1 cellular context compared by ENCODE assay signal in the genomic region with DNA sequence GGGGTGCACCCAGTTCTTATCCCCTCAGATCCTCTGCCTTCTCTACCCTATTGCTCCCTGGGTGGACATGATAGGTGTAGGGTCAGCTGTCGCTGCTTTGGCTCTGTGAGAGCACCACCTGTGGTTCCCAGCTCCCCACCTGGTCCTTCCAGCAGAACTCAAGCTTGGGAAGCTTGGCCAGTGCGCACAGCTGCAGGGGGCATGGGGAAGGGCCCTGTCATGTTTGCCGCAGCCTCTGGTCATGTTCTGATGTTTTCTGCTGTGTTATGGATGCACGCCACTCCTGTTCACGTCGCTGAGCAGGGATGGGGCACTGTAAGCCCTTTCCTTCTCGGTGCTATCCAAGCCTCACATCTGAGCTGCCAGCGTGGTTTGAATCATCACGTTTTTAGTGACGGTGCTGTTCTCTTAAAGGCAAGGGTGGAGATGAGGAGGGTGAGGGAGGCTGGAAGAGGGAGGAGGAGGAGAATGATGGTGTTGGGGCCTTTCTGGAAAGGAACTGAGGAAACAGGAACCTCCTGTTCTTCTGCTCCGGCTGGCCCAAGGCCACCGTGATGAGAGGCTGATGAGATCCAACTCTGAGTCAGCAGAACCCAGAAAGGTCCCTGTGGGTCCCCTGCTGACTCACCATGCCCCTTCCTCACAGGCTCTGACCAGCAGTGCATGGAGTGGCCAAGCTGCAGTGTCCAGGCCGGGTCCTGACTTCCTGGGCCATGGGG.
TF ChIP-seq lines count a peak whose summit lies in the region.

No MANE protein-coding gene starts in this region.

TF ChIP-seq in GM23338, 12 proteins besides CTCF, POLR2A, EP300 and RAD21 (continued from another document):
- TF ChIP-seq, protein P1, sequence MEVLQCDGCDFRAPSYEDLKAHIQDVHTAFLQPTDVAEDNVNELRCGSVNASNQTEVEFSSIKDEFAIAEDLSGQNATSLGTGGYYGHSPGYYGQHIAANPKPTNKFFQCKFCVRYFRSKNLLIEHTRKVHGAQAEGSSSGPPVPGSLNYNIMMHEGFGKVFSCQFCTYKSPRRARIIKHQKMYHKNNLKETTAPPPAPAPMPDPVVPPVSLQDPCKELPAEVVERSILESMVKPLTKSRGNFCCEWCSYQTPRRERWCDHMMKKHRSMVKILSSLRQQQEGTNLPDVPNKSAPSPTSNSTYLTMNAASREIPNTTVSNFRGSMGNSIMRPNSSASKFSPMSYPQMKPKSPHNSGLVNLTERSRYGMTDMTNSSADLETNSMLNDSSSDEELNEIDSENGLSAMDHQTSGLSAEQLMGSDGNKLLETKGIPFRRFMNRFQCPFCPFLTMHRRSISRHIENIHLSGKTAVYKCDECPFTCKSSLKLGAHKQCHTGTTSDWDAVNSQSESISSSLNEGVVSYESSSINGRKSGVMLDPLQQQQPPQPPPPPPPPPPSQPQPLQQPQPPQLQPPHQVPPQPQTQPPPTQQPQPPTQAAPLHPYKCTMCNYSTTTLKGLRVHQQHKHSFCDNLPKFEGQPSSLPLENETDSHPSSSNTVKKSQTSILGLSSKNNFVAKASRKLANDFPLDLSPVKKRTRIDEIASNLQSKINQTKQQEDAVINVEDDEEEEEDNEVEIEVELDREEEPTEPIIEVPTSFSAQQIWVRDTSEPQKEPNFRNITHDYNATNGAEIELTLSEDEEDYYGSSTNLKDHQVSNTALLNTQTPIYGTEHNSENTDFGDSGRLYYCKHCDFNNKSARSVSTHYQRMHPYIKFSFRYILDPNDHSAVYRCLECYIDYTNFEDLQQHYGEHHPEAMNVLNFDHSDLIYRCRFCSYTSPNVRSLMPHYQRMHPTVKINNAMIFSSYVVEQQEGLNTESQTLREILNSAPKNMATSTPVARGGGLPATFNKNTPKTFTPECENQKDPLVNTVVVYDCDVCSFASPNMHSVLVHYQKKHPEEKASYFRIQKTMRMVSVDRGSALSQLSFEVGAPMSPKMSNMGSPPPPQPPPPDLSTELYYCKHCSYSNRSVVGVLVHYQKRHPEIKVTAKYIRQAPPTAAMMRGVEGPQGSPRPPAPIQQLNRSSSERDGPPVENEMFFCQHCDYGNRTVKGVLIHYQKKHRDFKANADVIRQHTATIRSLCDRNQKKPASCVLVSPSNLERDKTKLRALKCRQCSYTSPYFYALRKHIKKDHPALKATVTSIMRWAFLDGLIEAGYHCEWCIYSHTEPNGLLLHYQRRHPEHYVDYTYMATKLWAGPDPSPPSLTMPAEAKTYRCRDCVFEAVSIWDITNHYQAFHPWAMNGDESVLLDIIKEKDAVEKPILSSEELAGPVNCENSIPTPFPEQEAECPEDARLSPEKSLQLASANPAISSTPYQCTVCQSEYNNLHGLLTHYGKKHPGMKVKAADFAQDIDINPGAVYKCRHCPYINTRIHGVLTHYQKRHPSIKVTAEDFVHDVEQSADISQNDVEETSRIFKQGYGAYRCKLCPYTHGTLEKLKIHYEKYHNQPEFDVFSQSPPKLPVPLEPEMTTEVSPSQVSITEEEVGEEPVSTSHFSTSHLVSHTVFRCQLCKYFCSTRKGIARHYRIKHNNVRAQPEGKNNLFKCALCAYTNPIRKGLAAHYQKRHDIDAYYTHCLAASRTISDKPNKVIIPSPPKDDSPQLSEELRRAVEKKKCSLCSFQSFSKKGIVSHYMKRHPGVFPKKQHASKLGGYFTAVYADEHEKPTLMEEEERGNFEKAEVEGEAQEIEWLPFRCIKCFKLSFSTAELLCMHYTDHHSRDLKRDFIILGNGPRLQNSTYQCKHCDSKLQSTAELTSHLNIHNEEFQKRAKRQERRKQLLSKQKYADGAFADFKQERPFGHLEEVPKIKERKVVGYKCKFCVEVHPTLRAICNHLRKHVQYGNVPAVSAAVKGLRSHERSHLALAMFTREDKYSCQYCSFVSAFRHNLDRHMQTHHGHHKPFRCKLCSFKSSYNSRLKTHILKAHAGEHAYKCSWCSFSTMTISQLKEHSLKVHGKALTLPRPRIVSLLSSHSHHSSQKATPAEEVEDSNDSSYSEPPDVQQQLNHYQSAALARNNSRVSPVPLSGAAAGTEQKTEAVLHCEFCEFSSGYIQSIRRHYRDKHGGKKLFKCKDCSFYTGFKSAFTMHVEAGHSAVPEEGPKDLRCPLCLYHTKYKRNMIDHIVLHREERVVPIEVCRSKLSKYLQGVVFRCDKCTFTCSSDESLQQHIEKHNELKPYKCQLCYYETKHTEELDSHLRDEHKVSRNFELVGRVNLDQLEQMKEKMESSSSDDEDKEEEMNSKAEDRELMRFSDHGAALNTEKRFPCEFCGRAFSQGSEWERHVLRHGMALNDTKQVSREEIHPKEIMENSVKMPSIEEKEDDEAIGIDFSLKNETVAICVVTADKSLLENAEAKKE (CRISPR knock-in tag; IDR thresholded peaks at IDR 0.05): no peak
- TF ChIP-seq, protein P2, sequence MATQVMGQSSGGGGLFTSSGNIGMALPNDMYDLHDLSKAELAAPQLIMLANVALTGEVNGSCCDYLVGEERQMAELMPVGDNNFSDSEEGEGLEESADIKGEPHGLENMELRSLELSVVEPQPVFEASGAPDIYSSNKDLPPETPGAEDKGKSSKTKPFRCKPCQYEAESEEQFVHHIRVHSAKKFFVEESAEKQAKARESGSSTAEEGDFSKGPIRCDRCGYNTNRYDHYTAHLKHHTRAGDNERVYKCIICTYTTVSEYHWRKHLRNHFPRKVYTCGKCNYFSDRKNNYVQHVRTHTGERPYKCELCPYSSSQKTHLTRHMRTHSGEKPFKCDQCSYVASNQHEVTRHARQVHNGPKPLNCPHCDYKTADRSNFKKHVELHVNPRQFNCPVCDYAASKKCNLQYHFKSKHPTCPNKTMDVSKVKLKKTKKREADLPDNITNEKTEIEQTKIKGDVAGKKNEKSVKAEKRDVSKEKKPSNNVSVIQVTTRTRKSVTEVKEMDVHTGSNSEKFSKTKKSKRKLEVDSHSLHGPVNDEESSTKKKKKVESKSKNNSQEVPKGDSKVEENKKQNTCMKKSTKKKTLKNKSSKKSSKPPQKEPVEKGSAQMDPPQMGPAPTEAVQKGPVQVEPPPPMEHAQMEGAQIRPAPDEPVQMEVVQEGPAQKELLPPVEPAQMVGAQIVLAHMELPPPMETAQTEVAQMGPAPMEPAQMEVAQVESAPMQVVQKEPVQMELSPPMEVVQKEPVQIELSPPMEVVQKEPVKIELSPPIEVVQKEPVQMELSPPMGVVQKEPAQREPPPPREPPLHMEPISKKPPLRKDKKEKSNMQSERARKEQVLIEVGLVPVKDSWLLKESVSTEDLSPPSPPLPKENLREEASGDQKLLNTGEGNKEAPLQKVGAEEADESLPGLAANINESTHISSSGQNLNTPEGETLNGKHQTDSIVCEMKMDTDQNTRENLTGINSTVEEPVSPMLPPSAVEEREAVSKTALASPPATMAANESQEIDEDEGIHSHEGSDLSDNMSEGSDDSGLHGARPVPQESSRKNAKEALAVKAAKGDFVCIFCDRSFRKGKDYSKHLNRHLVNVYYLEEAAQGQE (IDR thresholded peaks at IDR 0.05; ENCODE audit: unreplicated experiment): no peak
- TF ChIP-seq EZH2 (IDR thresholded peaks at IDR 0.05; ENCODE audit: low read depth, unreplicated experiment) (no peak), NANOG (IDR thresholded peaks at IDR 0.05; ENCODE audit: borderline replicate concordance) (no peak), CREB1 (CRISPR knock-in tag; IDR thresholded peaks at IDR 0.05; ENCODE audit: low read depth) (no peak), ZNF114 (CRISPR knock-in tag; IDR thresholded peaks at IDR 0.05) (no peak)
TF ChIP-seq in GM23338: peak in this region for 0.
